Comparison of ENCODE assay signal across 8 cellular contexts in genomic region chr13:83881917-83882625, GRCh38. TPM values are rescaled to one million over a fixed set of nuclear protein-coding genes. Genes with fewer than 3 reads are reported as not detected.
DNase-seq lines count a peak whose midpoint lies in the region; ATAC-seq and TF ChIP-seq lines count a peak whose summit lies in the region.

Gene SLITRK1 (minus strand): TSS chr13:83882474. CDS start chr13:83881507, 967 bp downstream.

- TF ChIP-seq CTCF in cardiac fibroblast (IDR thresholded peaks at IDR 0.05; ENCODE audit: low read depth, low read length): no peak
- TF ChIP-seq CTCF in lower lobe of right lung (IDR thresholded peaks at IDR 0.05): no peak

- ATAC-seq in lower lobe of right lung: peak in 1 of 2 donors; percentile 31
- no peak for ATAC-seq in GM21423 (IDR thresholded peaks at IDR 0.05; ENCODE audit: unreplicated experiment)
- no peak for ATAC-seq in GM19467 (IDR thresholded peaks at IDR 0.05; ENCODE audit: unreplicated experiment)

- H3K27me3 ChIP-seq in lower lobe of right lung (ENCODE audit: low read depth): peaks cover 53% of the 10 kb centered on the region

- peak; percentile 41 for DNase-seq in activated naive CD4-positive, alpha-beta T cell treated with anti-CD3 and anti-CD28 coated beads, Interleukin-2, amount 10 ng/mL, durations not matched to agents 7 days and 5 days
- DNase-seq in activated naive CD4-positive, alpha-beta T cell treated with anti-CD3 and anti-CD28 coated beads, Interleukin-2, amount 50 U/mL, for 16 hours: no peak
- DNase-seq in NCI-H524 (lab: John Stamatoyannopoulos, UW): peak; percentile 77 to 86
- DNase-seq in cardiac fibroblast (ENCODE audit: low read depth in 2 of 2): peak; percentile 17 to 50
- DNase-seq in lower lobe of right lung: peak; percentile 47
- no peak for DNase-seq in activated effector memory CD4-positive, alpha-beta T cell treated with Interleukin-2 at 50 U/mL for 16 hours

- H3K9me3 Mint-ChIP-seq in activated naive CD4-positive, alpha-beta T cell treated with anti-CD3 and anti-CD28 coated beads, Interleukin-2, amount 10 ng/mL, durations not matched to agents 7 days and 5 days: no peaks in the 10 kb centered on the region

- H3K4me3 ChIP-seq in cardiac fibroblast (replicated peaks in 1 of 2; ENCODE audit: low read depth in 2 of 2, low read length in 2 of 2): no peak within 1 kb of the TSS
- H3K4me3 ChIP-seq in lower lobe of right lung: no peak within 1 kb of the TSS

- H3K36me3 ChIP-seq in lower lobe of right lung: no peaks in the 10 kb centered on the region

- H3K27me3 Mint-ChIP-seq in activated naive CD4-positive, alpha-beta T cell treated with anti-CD3 and anti-CD28 coated beads, Interleukin-2, amount 10 ng/mL, durations not matched to agents 7 days and 5 days: peaks cover 52% of the 10 kb centered on the region

- H3K27ac Mint-ChIP-seq in activated naive CD4-positive, alpha-beta T cell treated with anti-CD3 and anti-CD28 coated beads, Interleukin-2, amount 10 ng/mL, durations not matched to agents 7 days and 5 days: no peak within 1 kb of the TSS

- no peaks in the 10 kb centered on the region for H3K36me3 Mint-ChIP-seq in activated naive CD4-positive, alpha-beta T cell treated with anti-CD3 and anti-CD28 coated beads, Interleukin-2, amount 10 ng/mL, durations not matched to agents 7 days and 5 days

- H3K4me3 Mint-ChIP-seq in activated naive CD4-positive, alpha-beta T cell treated with anti-CD3 and anti-CD28 coated beads, Interleukin-2, amount 10 ng/mL, durations not matched to agents 7 days and 5 days: no peak within 1 kb of the TSS

- intact Hi-C loops in lower lobe of right lung (cut with DNase I): no loop called here

- H3K4me1 ChIP-seq in lower lobe of right lung: no peaks in the 10 kb centered on the region

- H3K27ac ChIP-seq in lower lobe of right lung: no peak within 1 kb of the TSS

- H3K9me3 ChIP-seq in lower lobe of right lung: no peaks in the 10 kb centered on the region

- CTCF ChIA-PET in activated naive CD4-positive, alpha-beta T cell treated with anti-CD3 and anti-CD28 coated beads, Interleukin-2, amount 10 ng/mL, durations not matched to agents 7 days and 5 days (lab: Charles Lee): no interaction called here

- H3K4me1 Mint-ChIP-seq in activated naive CD4-positive, alpha-beta T cell treated with anti-CD3 and anti-CD28 coated beads, Interleukin-2, amount 10 ng/mL, durations not matched to agents 7 days and 5 days: no peaks in the 10 kb centered on the region

RNA-seq across cellular contexts. Expression of gene SLITRK1, which starts in this region (rescaled TPM):
- not detected for total RNA-seq in lower lobe of right lung

Comparison
In these comparisons a context has a peak if more than half of its experiments do, and no peak if none do; other contexts are left out.
1. DNase-seq: peak in activated naive CD4-positive, alpha-beta T cell treated with anti-CD3 and anti-CD28 coated beads, Interleukin-2, amount 10 ng/mL, durations not matched to agents 7 days and 5 days (single experiment), NCI-H524 (2 of 2) and cardiac fibroblast (2 of 2); none in activated naive CD4-positive, alpha-beta T cell treated with anti-CD3 and anti-CD28 coated beads, Interleukin-2, amount 50 U/mL, for 16 hours (single experiment) and activated effector memory CD4-positive, alpha-beta T cell treated with Interleukin-2 at 50 U/mL for 16 hours (single experiment).
2. Peak in DNase-seq in lower lobe of right lung; RNA of the gene not detected or under 1 TPM.